8 cellular contexts compared by ENCODE assay signal in the genomic region with DNA sequence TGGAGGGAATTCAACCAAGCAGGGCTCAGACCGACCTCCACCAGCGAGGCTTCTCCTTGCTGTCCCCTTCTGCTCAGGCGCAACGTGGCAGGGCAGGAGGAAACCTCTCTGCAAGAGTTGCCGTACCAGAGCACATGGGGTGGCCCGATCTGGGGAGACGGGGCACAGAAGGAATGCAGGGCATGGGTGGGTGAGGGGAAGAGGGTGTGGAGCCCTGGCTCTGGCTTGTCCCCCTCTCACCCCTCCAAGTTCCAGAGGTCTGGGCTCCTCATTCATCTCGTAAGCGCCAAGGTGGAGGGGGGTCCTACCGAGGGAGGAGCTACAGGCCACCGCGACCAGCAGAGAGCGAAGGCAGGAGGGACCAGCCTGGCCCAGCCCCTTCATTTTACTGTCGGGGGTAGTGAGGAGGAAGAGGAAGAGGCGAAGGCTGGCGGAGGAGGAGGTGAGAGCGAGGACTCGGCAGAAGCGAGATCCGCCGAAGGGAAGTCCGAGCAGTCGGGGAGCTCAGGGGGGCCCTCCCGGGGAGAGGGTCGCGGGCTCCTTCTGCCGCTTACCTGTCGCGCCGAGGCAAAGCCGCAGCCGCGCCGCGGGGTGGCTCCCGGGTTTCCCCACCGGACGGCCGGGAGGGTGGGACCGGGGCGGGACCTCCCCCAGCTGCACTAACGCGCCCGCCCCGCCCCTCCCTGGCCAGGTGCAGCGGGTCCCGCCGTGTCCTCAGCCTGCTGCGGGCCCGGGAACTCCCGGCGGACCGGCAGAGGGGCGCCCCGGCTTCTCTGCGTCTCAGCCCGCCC. TPM values are rescaled to one million over a fixed set of nuclear protein-coding genes. Genes with fewer than 3 reads are reported as not detected.
DNase-seq lines count a peak whose midpoint lies in the region; ATAC-seq and TF ChIP-seq lines count a peak whose summit lies in the region.

Gene GALNT6, minus strand, starts transcription at position 360 of the 791 bp plus-strand sequence. CDS start 11,625 bp downstream, outside the sequence.

- peak within 1 kb of the TSS; percentile 64 for H3K4me3 ChIP-seq in upper lobe of right lung

- no peaks in the 10 kb centered on the region for H3K27me3 ChIP-seq in upper lobe of right lung

- ATAC-seq in HG03159 (IDR thresholded peaks at IDR 0.05; ENCODE audit: unreplicated experiment) (peak; percentile 47), upper lobe of right lung (peak; percentile 69)

- intact Hi-C loops in posterior vena cava (cut with DNase I), result no loop called here
- intact Hi-C loops in upper lobe of right lung (cut with DNase I), result no loop called here

- POLR2A ChIA-PET in RWPE1 (lab: Yijun Ruan, JAX; ENCODE audit: low non-redundant PET), result no interaction called here

- no peak for TF ChIP-seq CTCF in RWPE1 (conservative IDR thresholded peaks at IDR 0.05; ENCODE audit: low read depth)
- TF ChIP-seq CTCF in upper lobe of right lung (IDR thresholded peaks at IDR 0.05), result no peak

- H3K36me3 ChIP-seq in upper lobe of right lung, result no peaks in the 10 kb centered on the region

- H3K9me3 ChIP-seq in upper lobe of right lung, result no peaks in the 10 kb centered on the region

- H3K27ac ChIP-seq in RWPE1 (peak within 1 kb of the TSS; percentile 36), upper lobe of right lung (peak within 1 kb of the TSS; percentile 67)

- CTCF ChIA-PET in RWPE1 (lab: Yijun Ruan, JAX), result no interaction called here

- peaks cover 10% of the 10 kb centered on the region for H3K4me1 ChIP-seq in upper lobe of right lung

- DNase-seq in NCI-H82 (lab: John Stamatoyannopoulos, UW), result peak; percentile 49
- no peak for DNase-seq in NCI-H82 treated with DMSO at 0.1 percent for 48 hours (lab: John Stamatoyannopoulos, UW; ENCODE audit: unreplicated experiment)
- peak; percentile 64 for DNase-seq in RWPE1 (ENCODE audit: low spot score)
- peak; percentile 58 for DNase-seq in activated effector memory CD4-positive, alpha-beta T cell treated with Interleukin-2 at 50 U/mL for 16 hours
- peak; percentile 88 for DNase-seq in germinal center (ENCODE audit: low spot score)
- peak; percentile 80 for DNase-seq in posterior vena cava (ENCODE audit: low spot score)
- peak; percentile 79 for DNase-seq in upper lobe of right lung

RNA-seq across cellular contexts. Expression of gene GALNT6, which starts in this region (rescaled TPM):
- total RNA-seq in posterior vena cava (1 to 10 TPM; 8.0 to 9.7 TPM), upper lobe of right lung (16.6 TPM)
